ENCODE assay signal across 14 cellular contexts in the genomic region with DNA sequence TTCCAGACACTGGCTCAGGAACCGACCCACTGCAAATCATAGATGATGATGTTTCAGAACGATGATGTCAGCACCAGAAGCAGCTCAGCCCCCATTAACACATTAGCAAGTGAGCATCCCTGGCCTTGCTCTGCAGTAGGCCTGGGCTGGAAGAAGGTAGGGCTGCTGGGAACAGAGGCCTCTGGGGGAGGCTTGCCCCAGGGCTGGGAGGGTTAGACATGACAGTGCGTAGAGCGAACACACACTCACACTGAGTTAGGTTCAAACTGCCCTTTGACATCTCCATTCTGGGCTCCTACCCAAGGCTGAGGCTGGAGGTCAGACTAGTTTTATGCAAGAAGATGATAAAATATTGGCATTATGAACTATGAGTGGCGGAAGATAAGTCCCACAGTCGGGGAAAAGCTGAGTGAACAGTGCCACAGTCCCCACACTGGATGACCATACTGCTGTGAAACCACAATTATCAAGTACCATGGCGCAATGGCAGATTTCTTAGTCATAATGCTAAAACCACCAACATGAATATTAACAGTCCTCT.
A peak's percentile ranks its signal among the peaks of the same experiment; 100 is the strongest.
DNase-seq lines count a peak whose midpoint lies in the region; ATAC-seq, FAIRE-seq and TF ChIP-seq lines count a peak whose summit lies in the region.
"Had no signal": no experiment of that assay in that cellular context is flagged by ENCODE, and none has a peak within 500 bp of the region (broad histone marks: within the 10 kb centered on the region; RNA-seq: fewer than 3 reads in every experiment).

No MANE protein-coding gene starts in this region.

- no peak overlapping the region for H2BK12ac ChIP-seq in mesenchymal stem cell (ENCODE audit: low read length in 2 of 2)

- H3K36me3 Mint-ChIP-seq in chondrocyte (ENCODE audit: low read depth): peaks cover 11% of the 10 kb centered on the region

- TF ChIP-seq POLR2A in HepG2 (IDR thresholded peaks at IDR 0.05; ENCODE audit: insufficient read depth in 1 of 2, low read depth in 2 of 2, low read length in 2 of 2): no peak

- no peak overlapping the region for H4K8ac ChIP-seq in mesenchymal stem cell (ENCODE audit: low read length)

- no peak overlapping the region for H3K14ac ChIP-seq in mesenchymal stem cell (ENCODE audit: low read length in 2 of 2)

- no peak overlapping the region for H3K23ac ChIP-seq in mesenchymal stem cell (ENCODE audit: low read length in 2 of 2)

- H3K4me3 ChIP-seq in liver (ENCODE audit: low read depth in 1 of 3, low read length in 3 of 3) (no peak overlapping the region), HepG2 (replicated peaks in 1 of 3; ENCODE audit: insufficient read depth in 1 of 3, low read depth in 2 of 3, low read length in 3 of 3) (no peak overlapping the region), mesenchymal stem cell (ENCODE audit: insufficient read depth in 1 of 2, low read depth in 1 of 2, low read length in 2 of 2) (no peak overlapping the region)

- H3K27ac ChIP-seq in liver (ENCODE audit: low read depth in 1 of 2, low read length in 2 of 2) (no peak overlapping the region), HepG2 (ENCODE audit: extremely low read length, insufficient read depth, low read length) (no peak overlapping the region), mesenchymal stem cell (ENCODE audit: low read length, poor library complexity, severe bottlenecking) (no peak overlapping the region)
- H3K27ac ChIP-seq: RWPE1 had no signal

- no peak overlapping the region for H2BK5ac ChIP-seq in mesenchymal stem cell (ENCODE audit: low read depth, low read length, poor library complexity, severe bottlenecking)

- no peaks in the 10 kb centered on the region for H4K20me1 ChIP-seq in HepG2 (ENCODE audit: insufficient read depth, low read length)

- H3K9me3 ChIP-seq in liver (ENCODE audit: control insufficient read depth in 4 of 4, low read length in 3 of 4) (no peaks in the 10 kb centered on the region), HepG2 (ENCODE audit: low read length) (no peaks in the 10 kb centered on the region), mesenchymal stem cell (ENCODE audit: control insufficient read depth, low read length) (no peaks in the 10 kb centered on the region)

- BruUV-seq in HepG2 (replicated peaks; lab: Mats Ljungman, UMichigan): no TSS peak

- H3K18ac ChIP-seq in mesenchymal stem cell (ENCODE audit: low read depth in 1 of 2, low read length in 2 of 2): no peak overlapping the region

- no peaks in the 10 kb centered on the region for H3K27me3 ChIP-seq in liver (ENCODE audit: control insufficient read depth in 4 of 4, insufficient read depth in 4 of 4, low read length in 3 of 4)
- H3K27me3 ChIP-seq in HepG2 (ENCODE audit: control insufficient read depth in 1 of 2, insufficient read depth in 2 of 2, low read length in 2 of 2): peaks cover 2 to 45% of the 10 kb centered on the region in 2 experiments; a peak in 4 of 5 replicates
- H3K27me3 ChIP-seq in mesenchymal stem cell (ENCODE audit: control insufficient read depth in 1 of 2, insufficient read depth in 1 of 2, low read length in 2 of 2): peaks cover 0 to 53% of the 10 kb centered on the region in 2 experiments

- H2AFZ ChIP-seq in HepG2 (ENCODE audit: low read length): no peak overlapping the region
- no peak overlapping the region for H2AFZ ChIP-seq in mesenchymal stem cell (ENCODE audit: low read depth, low read length)

- DNase-seq in HepG2 (ENCODE audit: low spot score): no peak
- no peak for DNase-seq in chondrocyte (ENCODE audit: low spot score)
- DNase-seq in mesenchymal stem cell: peak; percentile 61
- no peak for DNase-seq in DMS 273 treated with DMSO at 0.1 percent for 48 hours (lab: John Stamatoyannopoulos, UW)
- DNase-seq: NCI-H345 had no signal

- CTCF ChIA-PET in HepG2 (lab: Yijun Ruan, JAX; ENCODE audit: low intra/inter-chr PET ratio, low total read pairs): no interaction called here

- H3K4me1 Mint-ChIP-seq in chondrocyte (ENCODE audit: low read depth): peaks cover 29% of the 10 kb centered on the region
- H3K4me1 Mint-ChIP-seq: neural crest cell had no signal

- no peak overlapping the region for H3K9ac ChIP-seq in liver (ENCODE audit: low read depth in 1 of 2, low read length in 2 of 2)
- H3K9ac ChIP-seq in HepG2 (ENCODE audit: insufficient read depth, low read depth, low read length): no peak overlapping the region
- no peak overlapping the region for H3K9ac ChIP-seq in mesenchymal stem cell (ENCODE audit: low read length)

- H3K27ac Mint-ChIP-seq in chondrocyte (ENCODE audit: unreplicated experiment): peak overlapping the region; percentile 1

- H3K36me3 ChIP-seq in liver (ENCODE audit: control insufficient read depth in 4 of 4, insufficient read depth in 3 of 4, low read depth in 1 of 4, low read length in 3 of 4): no peaks in the 10 kb centered on the region
- H3K36me3 ChIP-seq in HepG2 (replicated peaks in 1 of 2; ENCODE audit: control insufficient read depth in 1 of 2, insufficient read depth in 2 of 2, low read length in 2 of 2): no peaks in the 10 kb centered on the region
- peaks cover 0 to 19% of the 10 kb centered on the region in 2 experiments for H3K36me3 ChIP-seq in mesenchymal stem cell (ENCODE audit: control insufficient read depth in 1 of 2, insufficient read depth in 2 of 2, low read depth in 1 of 2, low read length in 2 of 2)

- ATAC-seq in HepG2: no peak
- no peak for ATAC-seq in HG03342 (IDR thresholded peaks at IDR 0.05; ENCODE audit: unreplicated experiment)
- ATAC-seq in GM18858 (IDR thresholded peaks at IDR 0.05; ENCODE audit: unreplicated experiment): no peak
- no peak for ATAC-seq in HG03108 (IDR thresholded peaks at IDR 0.05; ENCODE audit: unreplicated experiment)
- ATAC-seq: esophagus mucosa had no signal

- H2BK120ac ChIP-seq in mesenchymal stem cell (ENCODE audit: low read depth, low read length): no peak overlapping the region

- no peak for FAIRE-seq in HepG2 (lab: Jason Lieb, UNC)
- FAIRE-seq: bronchial epithelial cell, islet of Langerhans had no signal

- no peak overlapping the region for H2BK15ac ChIP-seq in mesenchymal stem cell (ENCODE audit: low read depth, poor library complexity, severe bottlenecking)

- TF ChIP-seq EP300 in HepG2 (IDR thresholded peaks at IDR 0.05; ENCODE audit: low read depth in 2 of 2, low read length in 2 of 2): no peak
- no peak for TF ChIP-seq EP300 in HepG2 (CRISPR knock-in tag; IDR thresholded peaks at IDR 0.05; ENCODE audit: borderline replicate concordance)

- H3K27me3 Mint-ChIP-seq in chondrocyte (ENCODE audit: low read depth): no peaks in the 10 kb centered on the region

- no peak overlapping the region for H2AK5ac ChIP-seq in mesenchymal stem cell (ENCODE audit: low read length, severe bottlenecking)

- in situ Hi-C loops in HepG2 (cut with HindIII; ENCODE audit: extremely low pct_ligation_motif_present, low pct_unique_long_range_greater_than_20kb): no loop called here

- H3K9me3 Mint-ChIP-seq in chondrocyte (ENCODE audit: low read depth): no peaks in the 10 kb centered on the region
- H3K9me3 Mint-ChIP-seq: neural crest cell had no signal

- TF ChIP-seq CTCF in liver (IDR thresholded peaks at IDR 0.05; ENCODE audit: low read depth, low read length, missing input control): no peak
- TF ChIP-seq CTCF in HepG2 (CRISPR knock-in tag; IDR thresholded peaks at IDR 0.05): no peak
- no peak for TF ChIP-seq CTCF in chondrocyte (IDR thresholded peaks at IDR 0.05)

- H3K4me2 ChIP-seq in HepG2 (ENCODE audit: low read depth, low read length): no peak overlapping the region
- no peak overlapping the region for H3K4me2 ChIP-seq in mesenchymal stem cell (ENCODE audit: low read length, poor library complexity, severe bottlenecking)

- WGBS in liver: 50% methylated on average over 7 of the region's 7 CpGs
- 29% methylated on average over 7 of the region's 7 CpGs for WGBS in HepG2 (ENCODE audit: low lambda C conversion rate)
- WGBS in mesenchymal stem cell: 86% methylated on average over 5 of the region's 7 CpGs

- H3K4me1 ChIP-seq in liver (ENCODE audit: control insufficient read depth in 4 of 4, insufficient read depth in 4 of 4, low read length in 3 of 4): peaks cover 0 to 3% (median 0%) of the 10 kb centered on the region in 4 donors
- no peaks in the 10 kb centered on the region for H3K4me1 ChIP-seq in HepG2 (ENCODE audit: insufficient read depth, low read length)
- peaks cover 44% of the 10 kb centered on the region for H3K4me1 ChIP-seq in mesenchymal stem cell (ENCODE audit: control insufficient read depth, insufficient read depth, low read depth, low read length)

- no peak overlapping the region for H3K4me3 Mint-ChIP-seq in chondrocyte (ENCODE audit: unreplicated experiment)
- H3K4me3 Mint-ChIP-seq: neural crest cell had no signal

- TF ChIP-seq RAD21 in liver (IDR thresholded peaks at IDR 0.05): no peak
- no peak for TF ChIP-seq RAD21 in HepG2 (CRISPR knock-in tag; IDR thresholded peaks at IDR 0.05)

- no peak overlapping the region for H3K4ac ChIP-seq in mesenchymal stem cell (ENCODE audit: low read depth in 1 of 2, low read length in 2 of 2)

- peaks cover 49% of the 10 kb centered on the region for H3K79me1 ChIP-seq in mesenchymal stem cell (replicated peaks; ENCODE audit: low read length, poor library complexity, severe bottlenecking)

- POLR2A ChIA-PET in HepG2 (lab: Yijun Ruan, JAX): no interaction called here

- no peaks in the 10 kb centered on the region for H3K79me2 ChIP-seq in HepG2 (ENCODE audit: insufficient read depth, low read length)

- intact Hi-C loops in HepG2 (cut with micrococcal nuclease; ENCODE audit: unreplicated experiment): no loop called here

- no peak overlapping the region for H4K91ac ChIP-seq in mesenchymal stem cell (ENCODE audit: low read length)

TF ChIP-seq in HepG2, 621 proteins besides CTCF, POLR2A, EP300 and RAD21 (continues in another document):
- no peak for TF ChIP-seq ZNF251 (CRISPR knock-in tag; IDR thresholded peaks at IDR 0.05)
- no peak for TF ChIP-seq HMG20B (CRISPR knock-in tag; conservative IDR thresholded peaks at IDR 0.05)
- no peak for TF ChIP-seq HHEX (CRISPR knock-in tag; IDR thresholded peaks at IDR 0.05)
- TF ChIP-seq PHF21A (CRISPR knock-in tag; IDR thresholded peaks at IDR 0.05): no peak
- TF ChIP-seq, protein P1, sequence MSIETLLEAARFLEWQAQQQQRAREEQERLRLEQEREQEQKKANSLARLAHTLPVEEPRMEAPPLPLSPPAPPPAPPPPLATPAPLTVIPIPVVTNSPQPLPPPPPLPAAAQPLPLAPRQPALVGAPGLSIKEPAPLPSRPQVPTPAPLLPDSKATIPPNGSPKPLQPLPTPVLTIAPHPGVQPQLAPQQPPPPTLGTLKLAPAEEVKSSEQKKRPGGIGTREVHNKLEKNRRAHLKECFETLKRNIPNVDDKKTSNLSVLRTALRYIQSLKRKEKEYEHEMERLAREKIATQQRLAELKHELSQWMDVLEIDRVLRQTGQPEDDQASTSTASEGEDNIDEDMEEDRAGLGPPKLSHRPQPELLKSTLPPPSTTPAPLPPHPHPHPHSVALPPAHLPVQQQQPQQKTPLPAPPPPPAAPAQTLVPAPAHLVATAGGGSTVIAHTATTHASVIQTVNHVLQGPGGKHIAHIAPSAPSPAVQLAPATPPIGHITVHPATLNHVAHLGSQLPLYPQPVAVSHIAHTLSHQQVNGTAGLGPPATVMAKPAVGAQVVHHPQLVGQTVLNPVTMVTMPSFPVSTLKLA (IDR thresholded peaks at IDR 0.05): no peak
- no peak for TF ChIP-seq YEATS4 (CRISPR knock-in tag; IDR thresholded peaks at IDR 0.05; ENCODE audit: borderline replicate concordance)
- no peak for TF ChIP-seq SETDB1 (CRISPR knock-in tag; IDR thresholded peaks at IDR 0.05; ENCODE audit: borderline replicate concordance)
- TF ChIP-seq DR1 (CRISPR knock-in tag; IDR thresholded peaks at IDR 0.05): no peak
